Comparison of ENCODE assay signal across 16 cellular contexts in genomic region chr4:184510431-184510830, GRCh38.
"Had no signal": no experiment of that assay in that cellular context is flagged by ENCODE, and none has a peak within 500 bp of the region (broad histone marks: within the 10 kb centered on the region; RNA-seq: fewer than 3 reads in every experiment).

No MANE protein-coding gene starts in this region.

- H3K27me3 ChIP-seq: esophagus squamous epithelium, heart right ventricle, neural progenitor cell, pancreas, stomach had no signal

- H3K36me3 ChIP-seq: esophagus squamous epithelium, heart right ventricle, neural progenitor cell, pancreas, stomach, thoracic aorta had no signal

- DNase-seq: activated B cell treated with CpG ODN at 0.5 μM for 24 hours; activated CD4-positive, alpha-beta T cell treated with anti-CD3 and anti-CD28 coated beads, Interleukin-2, amount 10 ng/mL, durations not matched to agents 7 days and 5 days; activated CD8-positive, alpha-beta memory T cell treated with anti-CD3 and anti-CD28 coated beads for 24 hours; activated naive CD4-positive, alpha-beta T cell treated with Interleukin-2 at 50 U/mL for 16 hours; central memory CD4-positive, alpha-beta T cell; esophagus squamous epithelium; foreskin melanocyte; heart right ventricle; left ventricle myocardium superior; pancreas; retina; stimulated activated CD4-positive, alpha-beta T cell treated with anti-CD3 and anti-CD28 coated beads, Interleukin-15, amount 100 ng/mL, for 24 hours; stimulated activated CD4-positive, alpha-beta T cell treated with anti-CD3 and anti-CD28 coated beads, Interleukin-4, amount 100 ng/mL, for 24 hours; stomach had no signal

- H3K9ac ChIP-seq: neural progenitor cell had no signal

- H3K9me3 ChIP-seq: pancreas, thoracic aorta had no signal

- ATAC-seq: left ventricle myocardium superior had no signal

- H3K27ac ChIP-seq: neural progenitor cell, pancreas, stomach, thoracic aorta had no signal

- H3K4me1 ChIP-seq: pancreas had no signal

- H3K4me2 ChIP-seq: neural progenitor cell had no signal

- H2AFZ ChIP-seq: neural progenitor cell had no signal

- H3K4me3 ChIP-seq: esophagus squamous epithelium, heart right ventricle, neural progenitor cell, pancreas, stomach, thoracic aorta had no signal
